25 cellular contexts compared by ENCODE assay signal in the genomic region with DNA sequence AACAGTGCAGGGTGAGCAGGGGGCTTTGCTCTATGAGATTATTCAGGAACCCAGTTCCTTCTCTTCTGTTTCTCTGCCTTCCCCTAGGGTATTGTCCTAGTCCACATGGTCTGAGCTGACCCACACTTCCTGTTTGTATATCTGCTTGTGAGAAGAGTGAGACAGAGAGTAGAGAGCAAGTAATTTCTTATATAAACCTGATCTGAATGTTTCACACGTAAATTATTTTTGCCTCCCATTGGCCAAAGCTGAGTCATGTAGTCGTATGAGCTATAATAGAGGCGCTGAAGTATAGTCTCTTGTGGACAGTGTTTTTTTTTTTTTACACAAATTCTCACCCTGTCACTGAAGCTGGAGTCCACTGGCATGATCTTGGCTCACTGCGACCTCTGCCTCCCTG.
"Had no signal": no experiment of that assay in that cellular context is flagged by ENCODE, and none has a peak within 500 bp of the region (broad histone marks: within the 10 kb centered on the region; RNA-seq: fewer than 3 reads in every experiment).

No MANE protein-coding gene starts in this region.

- DNase-seq: activated B cell treated with CpG ODN at 0.5 μM for 24 hours; activated CD4-positive, alpha-beta T cell treated with anti-CD3 and anti-CD28 coated beads for 36 hours; activated CD4-positive, alpha-beta T cell treated with anti-CD3 and anti-CD28 coated beads, Interleukin-2, amount 50 U/mL, for 48 hours; activated CD8-positive, alpha-beta memory T cell treated with anti-CD3 and anti-CD28 coated beads, Interleukin-2, amount 50 U/mL, for 48 hours; activated naive CD4-positive, alpha-beta T cell treated with Interleukin-2 at 50 U/mL for 16 hours; activated naive CD8-positive, alpha-beta T cell treated with anti-CD3 and anti-CD28 coated beads, Interleukin-2, amount 10 ng/mL, durations not matched to agents 7 days and 5 days; activated T-cell treated with anti-CD3 and anti-CD28 coated beads, Interleukin-2, amount 50 U/mL, for 4 hours; amniotic stem cell; body of pancreas; heart right ventricle; left colon; pancreas; right lobe of liver; stimulated activated CD4-positive, alpha-beta T cell treated with anti-CD3 and anti-CD28 coated beads, Interleukin-2, amount 100 ng/mL, for 24 hours; stomach; uterus had no signal

- H3K27ac Mint-ChIP-seq: activated B cell treated with CpG ODN at 0.5 μM for 24 hours; activated CD4-positive, alpha-beta T cell treated with anti-CD3 and anti-CD28 coated beads for 36 hours; activated naive CD8-positive, alpha-beta T cell treated with anti-CD3 and anti-CD28 coated beads, Interleukin-2, amount 10 ng/mL, durations not matched to agents 7 days and 5 days; memory B cell; nephron; stimulated activated effector memory CD8-positive, alpha-beta T cell treated with anti-CD3 and anti-CD28 coated beads, Interleukin-12 subunit alpha, Interleukin-12 subunit beta, amount 100 ng/mL, for 72 hours had no signal

- H3K27ac ChIP-seq: body of pancreas, cardiac muscle cell, epithelial cell of prostate, heart right ventricle, neutrophil, pancreas, right lobe of liver, skin epidermis, stomach, suprapubic skin, tibial nerve, uterus had no signal

- ATAC-seq: activated CD4-positive, alpha-beta T cell treated with anti-CD3 and anti-CD28 coated beads for 36 hours; activated T-cell treated with anti-CD3 and anti-CD28 coated beads, Interleukin-2, amount 50 U/mL, for 4 hours; body of pancreas; heart right ventricle; left colon; pancreas; right lobe of liver; stimulated activated effector memory CD8-positive, alpha-beta T cell treated with anti-CD3 and anti-CD28 coated beads, Interleukin-12 subunit alpha, Interleukin-12 subunit beta, amount 100 ng/mL, for 72 hours had no signal

- H3K4me1 Mint-ChIP-seq: activated B cell treated with CpG ODN at 0.5 μM for 24 hours; activated CD4-positive, alpha-beta T cell treated with anti-CD3 and anti-CD28 coated beads for 36 hours; activated naive CD8-positive, alpha-beta T cell treated with anti-CD3 and anti-CD28 coated beads, Interleukin-2, amount 10 ng/mL, durations not matched to agents 7 days and 5 days; memory B cell; nephron; stimulated activated effector memory CD8-positive, alpha-beta T cell treated with anti-CD3 and anti-CD28 coated beads, Interleukin-12 subunit alpha, Interleukin-12 subunit beta, amount 100 ng/mL, for 72 hours had no signal

- H3K27me3 ChIP-seq: cardiac muscle cell, neutrophil, right lobe of liver, suprapubic skin, tibial nerve, uterus had no signal

- H3K36me3 Mint-ChIP-seq: activated naive CD8-positive, alpha-beta T cell treated with anti-CD3 and anti-CD28 coated beads, Interleukin-2, amount 10 ng/mL, durations not matched to agents 7 days and 5 days; memory B cell; stimulated activated effector memory CD8-positive, alpha-beta T cell treated with anti-CD3 and anti-CD28 coated beads, Interleukin-12 subunit alpha, Interleukin-12 subunit beta, amount 100 ng/mL, for 72 hours had no signal

- H3K9me3 Mint-ChIP-seq: activated B cell treated with CpG ODN at 0.5 μM for 24 hours; activated naive CD8-positive, alpha-beta T cell treated with anti-CD3 and anti-CD28 coated beads, Interleukin-2, amount 10 ng/mL, durations not matched to agents 7 days and 5 days; activated T-cell treated with anti-CD3 and anti-CD28 coated beads, Interleukin-2, amount 50 U/mL, for 4 hours; nephron; stimulated activated effector memory CD8-positive, alpha-beta T cell treated with anti-CD3 and anti-CD28 coated beads, Interleukin-12 subunit alpha, Interleukin-12 subunit beta, amount 100 ng/mL, for 72 hours had no signal

- H3K9me3 ChIP-seq: body of pancreas, heart right ventricle, neutrophil, pancreas, right lobe of liver, stomach, suprapubic skin, tibial nerve, uterus had no signal

- H3K4me3 Mint-ChIP-seq: activated B cell treated with CpG ODN at 0.5 μM for 24 hours; activated CD4-positive, alpha-beta T cell treated with anti-CD3 and anti-CD28 coated beads for 36 hours; activated naive CD8-positive, alpha-beta T cell treated with anti-CD3 and anti-CD28 coated beads, Interleukin-2, amount 10 ng/mL, durations not matched to agents 7 days and 5 days; activated T-cell treated with anti-CD3 and anti-CD28 coated beads, Interleukin-2, amount 50 U/mL, for 4 hours; memory B cell; nephron; stimulated activated effector memory CD8-positive, alpha-beta T cell treated with anti-CD3 and anti-CD28 coated beads, Interleukin-12 subunit alpha, Interleukin-12 subunit beta, amount 100 ng/mL, for 72 hours had no signal

- H3K27me3 Mint-ChIP-seq: memory B cell had no signal
